Comparison of ENCODE assay signal across 18 cellular contexts in genomic region chr6:30258204-30258603, GRCh38. TPM values are rescaled to one million over a fixed set of nuclear protein-coding genes. Genes with fewer than 3 reads are reported as not detected.
A peak's percentile ranks its signal among the peaks of the same experiment; 100 is the strongest.
DNase-seq lines count a peak whose midpoint lies in the region; ATAC-seq and TF ChIP-seq lines count a peak whose summit lies in the region.
"Had no signal": no experiment of that assay in that cellular context is flagged by ENCODE, and none has a peak within 500 bp of the region (broad histone marks: within the 10 kb centered on the region; RNA-seq: fewer than 3 reads in every experiment).

No MANE protein-coding gene starts in this region.

- H3K27me3 Mint-ChIP-seq in IgD-negative memory B cell: no peaks in the 10 kb centered on the region
- no peaks in the 10 kb centered on the region for H3K27me3 Mint-ChIP-seq in central memory CD8-positive, alpha-beta T cell
- H3K27me3 Mint-ChIP-seq in progenitor cell of endocrine pancreas: peaks cover 27% of the 10 kb centered on the region

- H3K9me3 Mint-ChIP-seq in IgD-negative memory B cell (no peaks in the 10 kb centered on the region), progenitor cell of endocrine pancreas (ENCODE audit: low read depth) (no peaks in the 10 kb centered on the region)
- no peaks in the 10 kb centered on the region for H3K9me3 Mint-ChIP-seq in central memory CD8-positive, alpha-beta T cell

- DNase-seq in activated T-cell treated with anti-CD3 and anti-CD28 coated beads, Interleukin-2, amount 50 U/mL, for 48 hours: peak; percentile 24 to 35
- no peak for DNase-seq in activated T-cell treated with anti-CD3 and anti-CD28 coated beads for 4 hours
- DNase-seq in central memory CD8-positive, alpha-beta T cell (ENCODE audit: low spot score in 2 of 2): no peak
- no peak for DNase-seq in progenitor cell of endocrine pancreas (ENCODE audit: low spot score, unreplicated experiment)
- no peak for DNase-seq in AG08395 (ENCODE audit: low spot score)
- DNase-seq in NCI-H510A treated with DMSO at 0.1 percent for 48 hours (lab: John Stamatoyannopoulos, UW): no peak
- no peak for DNase-seq in SJCRH30
- DNase-seq: activated effector memory CD4-positive, alpha-beta T cell treated with Interleukin-2 at 50 U/mL for 16 hours; caudate nucleus; DMS 273 treated with DMSO at 0.1 percent for 48 hours; KG1; NCI-H1417 treated with DMSO at 0.1 percent for 48 hours; PC-3; substantia nigra had no signal

- no peak for TF ChIP-seq CTCF in progenitor cell of endocrine pancreas (IDR thresholded peaks at IDR 0.05; ENCODE audit: unreplicated experiment)

- no peak for ATAC-seq in central memory CD8-positive, alpha-beta T cell (replicated peaks; ENCODE audit: extremely low read depth, poor library complexity, severe bottlenecking)
- ATAC-seq: PC-3 had no signal

- H3K4me3 ChIP-seq in SJCRH30: no peak overlapping the region
- H3K4me3 ChIP-seq: lung had no signal

- H3K36me3 ChIP-seq in SJCRH30: no peaks in the 10 kb centered on the region
- H3K36me3 ChIP-seq: gastroesophageal sphincter, neutrophil had no signal

- H3K36me3 Mint-ChIP-seq in IgD-negative memory B cell (peaks cover 2% of the 10 kb centered on the region), progenitor cell of endocrine pancreas (ENCODE audit: insufficient read depth) (peaks cover 4% of the 10 kb centered on the region)
- peaks cover 3% of the 10 kb centered on the region for H3K36me3 Mint-ChIP-seq in central memory CD8-positive, alpha-beta T cell (ENCODE audit: insufficient read depth)

- peak overlapping the region; percentile 13 to 96 (median 48) for H3K4me3 Mint-ChIP-seq in IgD-negative memory B cell
- H3K4me3 Mint-ChIP-seq in central memory CD8-positive, alpha-beta T cell: peak overlapping the region; percentile 86
- no peak overlapping the region for H3K4me3 Mint-ChIP-seq in progenitor cell of endocrine pancreas (ENCODE audit: low read depth)

- no peaks in the 10 kb centered on the region for H3K27me3 ChIP-seq in SJCRH30
- H3K27me3 ChIP-seq: gastroesophageal sphincter had no signal

- no peak overlapping the region for H3K27ac ChIP-seq in SJCRH30
- H3K27ac ChIP-seq: neutrophil had no signal

- no peaks in the 10 kb centered on the region for H3K4me1 ChIP-seq in SJCRH30

- no peaks in the 10 kb centered on the region for H3K9me3 ChIP-seq in SJCRH30 (replicated peaks)
- H3K9me3 ChIP-seq: gastroesophageal sphincter, neutrophil had no signal

- H3K27ac Mint-ChIP-seq in IgD-negative memory B cell (peak overlapping the region; percentile 95 to 100 (median 98)), progenitor cell of endocrine pancreas (peak overlapping the region; percentile 12)
- peak overlapping the region; percentile 3 for H3K27ac Mint-ChIP-seq in central memory CD8-positive, alpha-beta T cell (ENCODE audit: low read depth)

- H3K4me1 Mint-ChIP-seq in IgD-negative memory B cell: peaks cover 13 to 17% (median 17%) of the 10 kb centered on the region in 3 donors
- peaks cover 17% of the 10 kb centered on the region for H3K4me1 Mint-ChIP-seq in central memory CD8-positive, alpha-beta T cell
- H3K4me1 Mint-ChIP-seq in progenitor cell of endocrine pancreas (ENCODE audit: low read depth): peaks cover 2% of the 10 kb centered on the region

RNA-seq across cellular contexts. Expression of gene TRIM26, which starts 45.0 kb away (rescaled TPM):
- polyA plus RNA-seq in IgD-negative memory B cell: 70.6 TPM
- 49.5 and 52.9 TPM in 2 replicates for total RNA-seq in progenitor cell of endocrine pancreas
- total RNA-seq in SJCRH30 (2014; rRNA removed; shearing (Covaris generic)): 30.5 and 36.3 TPM in 2 replicates

Comparison
In these comparisons a context has a peak if more than half of its experiments do, and no peak if none do; other contexts are left out.
1. DNase-seq: peak in activated T-cell treated with anti-CD3 and anti-CD28 coated beads, Interleukin-2, amount 50 U/mL, for 48 hours (2 of 2); none in activated T-cell treated with anti-CD3 and anti-CD28 coated beads for 4 hours (single experiment), central memory CD8-positive, alpha-beta T cell (0 of 2), progenitor cell of endocrine pancreas (single experiment), AG08395 (single experiment), NCI-H510A treated with DMSO at 0.1 percent for 48 hours (single experiment) and SJCRH30 (0 of 2).
2. H3K27ac Mint-ChIP-seq: peak in every context shown above with its lines; median percentile 98 in IgD-negative memory B cell; 12 in progenitor cell of endocrine pancreas; 3 in central memory CD8-positive, alpha-beta T cell.